10 cellular contexts compared by ENCODE assay signal in genomic region chr7:117479480-117480224, GRCh38. TPM values are rescaled to one million over a fixed set of nuclear protein-coding genes. Genes with fewer than 3 reads are reported as not detected.
DNase-seq lines count a peak whose midpoint lies in the region; TF ChIP-seq lines count a peak whose summit lies in the region.
"Had no signal": no experiment of that assay in that cellular context is flagged by ENCODE, and none has a peak within 500 bp of the region (broad histone marks: within the 10 kb centered on the region; RNA-seq: fewer than 3 reads in every experiment).

Gene CFTR (plus strand): TSS chr7:117480025. CDS start chr7:117480095, 70 bp downstream.

- H3K79me2 ChIP-seq in GM23248 (ENCODE audit: insufficient read depth), result no peaks in the 10 kb centered on the region

- H3K9me3 ChIP-seq in GM23248 (ENCODE audit: low read depth) (no peaks in the 10 kb centered on the region), sigmoid colon (no peaks in the 10 kb centered on the region)

- H3K27ac ChIP-seq in GM23248, result no peak within 1 kb of the TSS
- H3K27ac ChIP-seq in dorsolateral prefrontal cortex, result no peak within 1 kb of the TSS
- no peak within 1 kb of the TSS for H3K27ac ChIP-seq in sigmoid colon

- H3K9me2 ChIP-seq in GM23248 (ENCODE audit: insufficient read depth), result no peaks in the 10 kb centered on the region

- in situ Hi-C loops in GM23248 (cut with MboI), result no loop called here

- no peaks in the 10 kb centered on the region for H3K36me3 ChIP-seq in GM23248 (ENCODE audit: low read depth)
- no peaks in the 10 kb centered on the region for H3K36me3 ChIP-seq in kidney epithelial cell (ENCODE audit: control insufficient read depth, insufficient read depth, low read length)
- no peaks in the 10 kb centered on the region for H3K36me3 ChIP-seq in sigmoid colon

- H4K20me1 ChIP-seq in GM23248 (ENCODE audit: insufficient read depth), result no peaks in the 10 kb centered on the region

- no peak for TF ChIP-seq EP300 in sigmoid colon (IDR thresholded peaks at IDR 0.05)

- no peak within 1 kb of the TSS for H3K9ac ChIP-seq in GM23248

- no peaks in the 10 kb centered on the region for H3F3A ChIP-seq in GM23248 (ENCODE audit: insufficient read depth)

- H3K4me3 ChIP-seq in GM23248, result no peak within 1 kb of the TSS
- peak within 1 kb of the TSS; percentile 27 to 73 (median 54) for H3K4me3 ChIP-seq in dorsolateral prefrontal cortex
- peak within 1 kb of the TSS; percentile 42 for H3K4me3 ChIP-seq in kidney epithelial cell (ENCODE audit: low read depth, low read length)
- peak within 1 kb of the TSS in 3 of 4 donors; percentile 32 to 40 (median 32) for H3K4me3 ChIP-seq in sigmoid colon

- TF ChIP-seq POLR2A in sigmoid colon (IDR thresholded peaks at IDR 0.05), result no peak

- peaks cover 48% of the 10 kb centered on the region for H3K27me3 ChIP-seq in GM23248 (replicated peaks; ENCODE audit: insufficient read depth)
- peaks cover 0 to 51% (median 16%) of the 10 kb centered on the region in 45 donors for H3K27me3 ChIP-seq in dorsolateral prefrontal cortex
- H3K27me3 ChIP-seq in kidney epithelial cell (ENCODE audit: control insufficient read depth, insufficient read depth, low read length), result no peaks in the 10 kb centered on the region
- peaks cover 0 to 49% (median 6%) of the 10 kb centered on the region in 3 donors for H3K27me3 ChIP-seq in sigmoid colon

- intact Hi-C loops in dorsolateral prefrontal cortex (cut with DNase I) (no loop called here), sigmoid colon (cut with DNase I) (no loop called here)

- TF ChIP-seq CTCF in dorsolateral prefrontal cortex (IDR thresholded peaks at IDR 0.05 in 54 of 56, conservative IDR thresholded peaks at IDR 0.05 in 2 of 56; ENCODE audit: low read depth in 1 of 56, partially characterized antibody in 56 of 56), result no peak
- TF ChIP-seq CTCF in kidney epithelial cell (IDR thresholded peaks at IDR 0.05; ENCODE audit: insufficient read depth, low read length, poor library complexity, severe bottlenecking), result no peak
- no peak for TF ChIP-seq CTCF in sigmoid colon (IDR thresholded peaks at IDR 0.05)

- 3 to 7% methylated on average over 34 to 45 of the region's 45 CpGs for WGBS in GM23248 (ENCODE audit: low coverage in 1 of 2, low lambda C conversion rate in 2 of 2, missing lambda C conversion rate in 2 of 2), 2 experiments
- 2 to 4% methylated on average over 45 of the region's 45 CpGs for WGBS in sigmoid colon, 2 donors

- H2AFZ ChIP-seq in GM23248, result 0 out of 2 replicates have a peak within 1 kb of the TSS, but pooled peaks have one; percentile 26

- no peaks in the 10 kb centered on the region; the same call in 1 of the 2 replicates for H3K4me1 ChIP-seq in GM23248 (ENCODE audit: insufficient read depth)
- H3K4me1 ChIP-seq in sigmoid colon, result peaks cover 0 to 12% (median 10%) of the 10 kb centered on the region in 4 donors

- DNase-seq in GM23248, result no peak
- DNase-seq in dorsolateral prefrontal cortex, result peak in 4 of 10 donors; percentile 6 to 52 (median 36)
- DNase-seq in kidney epithelial cell (ENCODE audit: low read depth), result no peak
- no peak for DNase-seq in sigmoid colon
- no peak for DNase-seq in NCI-H748 (lab: John Stamatoyannopoulos, UW; ENCODE audit: unreplicated experiment)
- DNase-seq in RKO (ENCODE audit: low spot score), result no peak
- no peak for DNase-seq in DMS153 (lab: John Stamatoyannopoulos, UW)
- DNase-seq in NCI-H2029 treated with DMSO at 0.1 percent for 48 hours (lab: John Stamatoyannopoulos, UW), result no peak
- DNase-seq: hippocampal formation, NCI-H1436 treated with DMSO at 0.1 percent for 48 hours had no signal

- peak within 1 kb of the TSS; percentile 26 for H3K4me2 ChIP-seq in GM23248 (ENCODE audit: unreplicated experiment)

RNA-seq across cellular contexts. Expression of gene CFTR, which starts in this region (rescaled TPM):
- total RNA-seq in GM23248 (2014; rRNA removed; shearing (Covaris generic)), result not detected in 2 replicates
- polyA plus RNA-seq in GM23248 (2016; fragmentation: Nextera tagmentation; extraction: Ambion mirVana) (not detected in 2 replicates), sigmoid colon (10 to 100 TPM in 2 of 3 donors, 1 to 10 TPM in 1; 5.8 to 39.9 (median 13.2) TPM)
- total RNA-seq in dorsolateral prefrontal cortex (1 to 10 TPM in 67 of 120 experiments, under 1 TPM in 51, not detected in 2; 0.11 to 8.2 (median 1.1) TPM), kidney epithelial cell (8.7 and 10.3 TPM in 2 replicates), sigmoid colon (1 to 10 TPM in 1 of 4 donors, under 1 TPM in 2, not detected in 1; under 0.01 to 1.1 (median 0.33) TPM)
